14 cellular contexts compared by ENCODE assay signal in the genomic region with DNA sequence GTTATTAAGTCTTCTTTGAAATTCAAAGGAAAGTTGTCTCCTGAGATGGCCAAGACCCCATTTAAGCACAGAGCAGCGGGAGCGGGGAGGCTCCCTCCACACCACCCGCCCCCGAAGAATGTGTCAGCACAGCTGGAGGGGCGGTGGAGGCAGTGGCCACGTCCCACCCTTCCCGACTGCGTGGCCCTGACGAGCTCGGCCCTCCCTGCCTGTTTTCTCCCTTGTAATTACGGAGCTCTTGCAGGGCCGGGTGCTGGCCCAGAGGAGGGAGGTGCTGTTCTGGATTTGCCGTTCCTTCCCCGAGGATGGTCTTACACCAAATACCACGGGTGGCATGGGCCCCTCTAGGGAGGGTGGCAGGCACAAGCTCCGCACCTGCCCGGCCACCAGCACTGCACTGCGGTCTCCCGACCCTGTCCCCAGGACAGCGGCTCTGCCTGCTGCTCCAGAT.
"Had no signal": no experiment of that assay in that cellular context is flagged by ENCODE, and none has a peak within 500 bp of the region (broad histone marks: within the 10 kb centered on the region; RNA-seq: fewer than 3 reads in every experiment).

No MANE protein-coding gene starts in this region.

- H2AFZ ChIP-seq: hepatocyte, parathyroid adenoma had no signal

- H3K4me2 ChIP-seq: hepatocyte had no signal

- H3K4me1 ChIP-seq: parathyroid adenoma had no signal

- H3K36me3 Mint-ChIP-seq: activated naive CD8-positive, alpha-beta T cell had no signal

- DNase-seq: activated effector memory CD4-positive, alpha-beta T cell treated with Interleukin-2 at 50 U/mL for 16 hours; activated T-cell treated with anti-CD3 and anti-CD28 coated beads, Interleukin-2, amount 50 U/mL, for 1 hour; amygdala; brain microvascular endothelial cell; cerebellar nuclear complex; dermis blood vessel endothelial cell; kidney; small intestine had no signal

- H3K79me2 ChIP-seq: hepatocyte, parathyroid adenoma had no signal

- H3K27ac ChIP-seq: brain microvascular endothelial cell, hepatocyte, parathyroid adenoma had no signal

- H3K4me3 ChIP-seq: hepatocyte, tibial nerve had no signal

- H3K36me3 ChIP-seq: brain microvascular endothelial cell had no signal

- H3K9me3 ChIP-seq: tibial nerve had no signal

- H3K27ac Mint-ChIP-seq: activated naive CD8-positive, alpha-beta T cell had no signal

- FAIRE-seq: kidney, small intestine, TTC549 had no signal

- H3K4me3 Mint-ChIP-seq: activated naive CD8-positive, alpha-beta T cell; neural crest cell had no signal

- H3K9me3 Mint-ChIP-seq: neural crest cell had no signal
